In genomic region chr20:62141397-62142251, GRCh38 we compare ENCODE assay signal across 1 cellular context.
A peak's percentile ranks its signal among the peaks of the same experiment; 100 is the strongest.
TF ChIP-seq lines count a peak whose summit lies in the region.

No MANE protein-coding gene starts in this region.

TF ChIP-seq in K562, 482 proteins besides CTCF, POLR2A, EP300 and RAD21 (continued from another document):
- TF ChIP-seq, protein P1, sequence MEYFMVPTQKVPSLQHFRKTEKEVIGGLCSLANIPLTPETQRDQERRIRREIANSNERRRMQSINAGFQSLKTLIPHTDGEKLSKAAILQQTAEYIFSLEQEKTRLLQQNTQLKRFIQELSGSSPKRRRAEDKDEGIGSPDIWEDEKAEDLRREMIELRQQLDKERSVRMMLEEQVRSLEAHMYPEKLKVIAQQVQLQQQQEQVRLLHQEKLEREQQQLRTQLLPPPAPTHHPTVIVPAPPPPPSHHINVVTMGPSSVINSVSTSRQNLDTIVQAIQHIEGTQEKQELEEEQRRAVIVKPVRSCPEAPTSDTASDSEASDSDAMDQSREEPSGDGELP (CRISPR knock-in tag; IDR thresholded peaks at IDR 0.05; ENCODE audit: borderline replicate concordance): peak; percentile 53; the same call in 1 of the 2 replicates
- TF ChIP-seq TAF9B (IDR thresholded peaks at IDR 0.05; ENCODE audit: partially characterized antibody) (no peak), ZNF764 (CRISPR knock-in tag; IDR thresholded peaks at IDR 0.05; ENCODE audit: low read depth) (peak; percentile 87), ZNF217 (CRISPR knock-in tag; IDR thresholded peaks at IDR 0.05) (no peak), ZNF75A (CRISPR knock-in tag; IDR thresholded peaks at IDR 0.05) (no peak), TBL1XR1 (IDR thresholded peaks at IDR 0.05; ENCODE audit: low read length in 2 of 2) (no peak), EZH2 (IDR thresholded peaks at IDR 0.05; ENCODE audit: borderline replicate concordance, low read depth, low read length) (no peak), ETS1 (conservative IDR thresholded peaks at IDR 0.05; ENCODE audit: control insufficient read depth, low read depth, low read length) (0 out of 2 replicates have a peak, but pooled peaks have one; percentile 11), CXXC5 (CRISPR knock-in tag; IDR thresholded peaks at IDR 0.05) (no peak), ZNF408 (CRISPR knock-in tag; IDR thresholded peaks at IDR 0.05; ENCODE audit: low read depth) (no peak), CBX2 (IDR thresholded peaks at IDR 0.05; ENCODE audit: insufficient read depth, low read length, poor library complexity, severe bottlenecking) (no peak)
- TF ChIP-seq, protein P2, sequence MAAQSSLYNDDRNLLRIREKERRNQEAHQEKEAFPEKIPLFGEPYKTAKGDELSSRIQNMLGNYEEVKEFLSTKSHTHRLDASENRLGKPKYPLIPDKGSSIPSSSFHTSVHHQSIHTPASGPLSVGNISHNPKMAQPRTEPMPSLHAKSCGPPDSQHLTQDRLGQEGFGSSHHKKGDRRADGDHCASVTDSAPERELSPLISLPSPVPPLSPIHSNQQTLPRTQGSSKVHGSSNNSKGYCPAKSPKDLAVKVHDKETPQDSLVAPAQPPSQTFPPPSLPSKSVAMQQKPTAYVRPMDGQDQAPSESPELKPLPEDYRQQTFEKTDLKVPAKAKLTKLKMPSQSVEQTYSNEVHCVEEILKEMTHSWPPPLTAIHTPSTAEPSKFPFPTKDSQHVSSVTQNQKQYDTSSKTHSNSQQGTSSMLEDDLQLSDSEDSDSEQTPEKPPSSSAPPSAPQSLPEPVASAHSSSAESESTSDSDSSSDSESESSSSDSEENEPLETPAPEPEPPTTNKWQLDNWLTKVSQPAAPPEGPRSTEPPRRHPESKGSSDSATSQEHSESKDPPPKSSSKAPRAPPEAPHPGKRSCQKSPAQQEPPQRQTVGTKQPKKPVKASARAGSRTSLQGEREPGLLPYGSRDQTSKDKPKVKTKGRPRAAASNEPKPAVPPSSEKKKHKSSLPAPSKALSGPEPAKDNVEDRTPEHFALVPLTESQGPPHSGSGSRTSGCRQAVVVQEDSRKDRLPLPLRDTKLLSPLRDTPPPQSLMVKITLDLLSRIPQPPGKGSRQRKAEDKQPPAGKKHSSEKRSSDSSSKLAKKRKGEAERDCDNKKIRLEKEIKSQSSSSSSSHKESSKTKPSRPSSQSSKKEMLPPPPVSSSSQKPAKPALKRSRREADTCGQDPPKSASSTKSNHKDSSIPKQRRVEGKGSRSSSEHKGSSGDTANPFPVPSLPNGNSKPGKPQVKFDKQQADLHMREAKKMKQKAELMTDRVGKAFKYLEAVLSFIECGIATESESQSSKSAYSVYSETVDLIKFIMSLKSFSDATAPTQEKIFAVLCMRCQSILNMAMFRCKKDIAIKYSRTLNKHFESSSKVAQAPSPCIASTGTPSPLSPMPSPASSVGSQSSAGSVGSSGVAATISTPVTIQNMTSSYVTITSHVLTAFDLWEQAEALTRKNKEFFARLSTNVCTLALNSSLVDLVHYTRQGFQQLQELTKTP (IDR thresholded peaks at IDR 0.05; ENCODE audit: low read depth in 1 of 2, partially characterized antibody in 2 of 2): no peak
- TF ChIP-seq, protein P3, sequence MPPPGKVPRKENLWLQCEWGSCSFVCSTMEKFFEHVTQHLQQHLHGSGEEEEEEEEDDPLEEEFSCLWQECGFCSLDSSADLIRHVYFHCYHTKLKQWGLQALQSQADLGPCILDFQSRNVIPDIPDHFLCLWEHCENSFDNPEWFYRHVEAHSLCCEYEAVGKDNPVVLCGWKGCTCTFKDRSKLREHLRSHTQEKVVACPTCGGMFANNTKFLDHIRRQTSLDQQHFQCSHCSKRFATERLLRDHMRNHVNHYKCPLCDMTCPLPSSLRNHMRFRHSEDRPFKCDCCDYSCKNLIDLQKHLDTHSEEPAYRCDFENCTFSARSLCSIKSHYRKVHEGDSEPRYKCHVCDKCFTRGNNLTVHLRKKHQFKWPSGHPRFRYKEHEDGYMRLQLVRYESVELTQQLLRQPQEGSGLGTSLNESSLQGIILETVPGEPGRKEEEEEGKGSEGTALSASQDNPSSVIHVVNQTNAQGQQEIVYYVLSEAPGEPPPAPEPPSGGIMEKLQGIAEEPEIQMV (tag; conservative IDR thresholded peaks at IDR 0.05; ENCODE audit: low read depth): no peak
- TF ChIP-seq, protein P4, sequence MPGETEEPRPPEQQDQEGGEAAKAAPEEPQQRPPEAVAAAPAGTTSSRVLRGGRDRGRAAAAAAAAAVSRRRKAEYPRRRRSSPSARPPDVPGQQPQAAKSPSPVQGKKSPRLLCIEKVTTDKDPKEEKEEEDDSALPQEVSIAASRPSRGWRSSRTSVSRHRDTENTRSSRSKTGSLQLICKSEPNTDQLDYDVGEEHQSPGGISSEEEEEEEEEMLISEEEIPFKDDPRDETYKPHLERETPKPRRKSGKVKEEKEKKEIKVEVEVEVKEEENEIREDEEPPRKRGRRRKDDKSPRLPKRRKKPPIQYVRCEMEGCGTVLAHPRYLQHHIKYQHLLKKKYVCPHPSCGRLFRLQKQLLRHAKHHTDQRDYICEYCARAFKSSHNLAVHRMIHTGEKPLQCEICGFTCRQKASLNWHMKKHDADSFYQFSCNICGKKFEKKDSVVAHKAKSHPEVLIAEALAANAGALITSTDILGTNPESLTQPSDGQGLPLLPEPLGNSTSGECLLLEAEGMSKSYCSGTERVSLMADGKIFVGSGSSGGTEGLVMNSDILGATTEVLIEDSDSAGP (CRISPR knock-in tag; IDR thresholded peaks at IDR 0.05): 0 out of 2 replicates have a peak, but pooled peaks have one; percentile 29
